13 cellular contexts compared by ENCODE assay signal in the genomic region with DNA sequence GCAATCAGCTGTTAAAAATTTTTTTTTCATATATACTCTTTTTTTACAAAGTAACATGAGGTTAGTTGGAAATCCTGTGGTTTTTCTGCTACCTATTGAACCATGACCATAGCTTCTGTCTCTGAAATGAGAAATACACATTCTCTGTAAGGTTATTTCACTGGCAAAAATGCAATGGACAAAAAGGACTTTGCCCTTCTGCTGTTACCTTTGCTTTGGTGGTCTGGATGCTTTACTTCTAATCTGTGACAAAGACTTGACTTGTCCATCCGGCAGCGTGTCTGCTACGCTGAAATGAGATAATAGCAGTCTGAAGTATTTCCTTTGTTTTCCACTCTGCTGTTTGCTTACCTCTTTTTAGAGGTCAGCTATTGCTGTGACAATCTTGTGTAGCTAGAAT.
DNase-seq lines count a peak whose midpoint lies in the region; ATAC-seq and FAIRE-seq lines count a peak whose summit lies in the region.
"Had no signal": no experiment of that assay in that cellular context is flagged by ENCODE, and none has a peak within 500 bp of the region (broad histone marks: within the 10 kb centered on the region; RNA-seq: fewer than 3 reads in every experiment).

No MANE protein-coding gene starts in this region.

- H3K27me3 ChIP-seq in BLaER1 = no peaks in the 10 kb centered on the region

- H3K36me3 ChIP-seq in BLaER1 = no peaks in the 10 kb centered on the region

- H3K9me3 ChIP-seq in BLaER1 = peaks cover 17% of the 10 kb centered on the region; the same call in 1 of the 2 replicates

- H3K4me1 ChIP-seq in BLaER1 = peaks cover 65% of the 10 kb centered on the region

- FAIRE-seq in RCC 7860 (lab: Jason Lieb, UNC) = peak; percentile 92
- FAIRE-seq: urothelium cell line had no signal

- H3K27ac ChIP-seq in BLaER1 = peak overlapping the region; percentile 63; the same call in 1 of the 2 replicates

- H3K4me3 ChIP-seq in BLaER1 = peak overlapping the region; percentile 48; the same call in 1 of the 2 replicates

- no peaks in the 10 kb centered on the region for H4K20me1 ChIP-seq in BLaER1

- H3K4me2 ChIP-seq in BLaER1 = peak overlapping the region; percentile 82

- DNase-seq in NCI-H1417 (lab: John Stamatoyannopoulos, UW) = peak in 2 of 3 experiments; percentile 54 to 82
- DNase-seq in RCC 7860 (ENCODE audit: low spot score) = peak; percentile 80
- DNase-seq in iris pigment epithelial cell (ENCODE audit: low read depth) = peak; percentile 1
- no peak for DNase-seq in NCI-H1694 (lab: John Stamatoyannopoulos, UW)
- DNase-seq in iPS-NIHi11 (ENCODE audit: low spot score) = no peak
- DNase-seq: activated naive CD4-positive, alpha-beta T cell treated with anti-CD3 and anti-CD28 coated beads for 36 hours; cerebellar nuclear complex had no signal

- no peak for ATAC-seq in HG03520 (IDR thresholded peaks at IDR 0.05; ENCODE audit: unreplicated experiment)
- ATAC-seq in HG03442 (IDR thresholded peaks at IDR 0.05; ENCODE audit: unreplicated experiment) = no peak
- ATAC-seq: HCT116; stimulated activated effector memory CD8-positive, alpha-beta T cell treated with anti-CD3 and anti-CD28 coated beads, Interleukin-12 subunit alpha, Interleukin-12 subunit beta, amount 100 ng/mL, for 72 hours had no signal

- H3K9ac ChIP-seq in BLaER1 = peak overlapping the region; percentile 65; the same call in 1 of the 2 replicates

Comparison
In these comparisons a context has a peak if more than half of its experiments do, and no peak if none do; other contexts are left out.
1. DNase-seq: peak in NCI-H1417 (2 of 3), RCC 7860 (single experiment) and iris pigment epithelial cell (single experiment); none in NCI-H1694 (single experiment) and iPS-NIHi11 (single experiment).